In genomic region chr3:14204605-14205284, GRCh38 we compare ENCODE assay signal across 13 cellular contexts. TPM values are rescaled to one million over a fixed set of nuclear protein-coding genes. Genes with fewer than 3 reads are reported as not detected.
DNase-seq lines count a peak whose midpoint lies in the region; ATAC-seq and TF ChIP-seq lines count a peak whose summit lies in the region.
"Had no signal": no experiment of that assay in that cellular context is flagged by ENCODE, and none has a peak within 500 bp of the region (broad histone marks: within the 10 kb centered on the region; RNA-seq: fewer than 3 reads in every experiment).

No MANE protein-coding gene starts in this region.

- no peak overlapping the region for H3K4me3 Mint-ChIP-seq in activated T-cell treated with anti-CD3 and anti-CD28 coated beads, Interleukin-2, amount 50 U/mL, for 72 hours
- H3K4me3 Mint-ChIP-seq: CD4-positive, alpha-beta T cell had no signal

- no peak for TF ChIP-seq EP300 in gastroesophageal sphincter (IDR thresholded peaks at IDR 0.05)

- peaks cover 6% of the 10 kb centered on the region; the same call in 1 of the 2 replicates for H4K20me1 ChIP-seq in Karpas-422 (ENCODE audit: insufficient read depth, low read depth, low read length)

- no peaks in the 10 kb centered on the region for H3K9me2 ChIP-seq in Karpas-422 (replicated peaks; ENCODE audit: insufficient read depth, low read length)

- no peaks in the 10 kb centered on the region for H3K79me2 ChIP-seq in parathyroid adenoma
- H3K79me2 ChIP-seq in Karpas-422 (ENCODE audit: low read length) = no peaks in the 10 kb centered on the region

- peaks cover 0 to 7% of the 10 kb centered on the region in 2 donors for H3K36me3 ChIP-seq in gastroesophageal sphincter
- no peaks in the 10 kb centered on the region for H3K36me3 ChIP-seq in parathyroid adenoma (ENCODE audit: control insufficient read depth, insufficient read depth, low read length)
- H3K36me3 ChIP-seq in Karpas-422 (ENCODE audit: insufficient read depth, low read length) = peaks cover 1% of the 10 kb centered on the region; the same call in 1 of the 2 replicates

- no peaks in the 10 kb centered on the region for H3K27me3 Mint-ChIP-seq in activated T-cell treated with anti-CD3 and anti-CD28 coated beads, Interleukin-2, amount 50 U/mL, for 72 hours (ENCODE audit: low read depth)
- H3K27me3 Mint-ChIP-seq: CD4-positive, alpha-beta T cell had no signal

- no peak overlapping the region for H3K27ac Mint-ChIP-seq in activated T-cell treated with anti-CD3 and anti-CD28 coated beads, Interleukin-2, amount 50 U/mL, for 72 hours
- H3K27ac Mint-ChIP-seq: CD4-positive, alpha-beta T cell had no signal

- H3K4me1 ChIP-seq in gastroesophageal sphincter (peaks cover 0 to 34% (median 8%) of the 10 kb centered on the region in 3 donors), parathyroid adenoma (peaks cover 6% of the 10 kb centered on the region), Karpas-422 (ENCODE audit: low read length) (no peaks in the 10 kb centered on the region)

- peak overlapping the region; percentile 42 for H3K4me2 ChIP-seq in parathyroid adenoma (ENCODE audit: low read length)
- no peak overlapping the region for H3K4me2 ChIP-seq in Karpas-422 (ENCODE audit: low read depth, low read length, poor library complexity, severe bottlenecking)

- H3K36me3 Mint-ChIP-seq in activated T-cell treated with anti-CD3 and anti-CD28 coated beads, Interleukin-2, amount 50 U/mL, for 72 hours (ENCODE audit: insufficient read depth in 2 of 2) = peaks cover 0 to 3% of the 10 kb centered on the region in 2 donors

- peak overlapping the region in 3 of 4 donors; percentile 49 to 58 (median 58) for H3K27ac ChIP-seq in gastroesophageal sphincter
- peak overlapping the region; percentile 27 for H3K27ac ChIP-seq in parathyroid adenoma
- no peak overlapping the region for H3K27ac ChIP-seq in Karpas-422 (ENCODE audit: low read length)

- H3K9ac ChIP-seq in parathyroid adenoma = no peak overlapping the region
- H3K9ac ChIP-seq in Karpas-422 (ENCODE audit: low read length) = no peak overlapping the region

- no peaks in the 10 kb centered on the region for H3K9me3 ChIP-seq in gastroesophageal sphincter
- no peaks in the 10 kb centered on the region for H3K9me3 ChIP-seq in parathyroid adenoma (ENCODE audit: control insufficient read depth, low read length)
- H3K9me3 ChIP-seq in Karpas-422 (ENCODE audit: low read length) = no peaks in the 10 kb centered on the region

- no peaks in the 10 kb centered on the region for H3K4me1 Mint-ChIP-seq in activated T-cell treated with anti-CD3 and anti-CD28 coated beads, Interleukin-2, amount 50 U/mL, for 72 hours (ENCODE audit: low read depth)

- DNase-seq in GM03348 (ENCODE audit: low spot score) (peak; percentile 29), SKM-1 (lab: John Stamatoyannopoulos, UW; ENCODE audit: unreplicated experiment) (peak; percentile 53), Karpas-422 (no peak), iPS-NIHi11 (ENCODE audit: low spot score) (no peak)
- DNase-seq in activated T-cell treated with anti-CD3 and anti-CD28 coated beads, Interleukin-2, amount 50 U/mL, for 72 hours = no peak
- DNase-seq: activated CD4-positive, alpha-beta T cell treated with anti-CD3 and anti-CD28 coated beads, Interleukin-2, amount 50 U/mL, for 48 hours; CD4-positive, alpha-beta T cell; NCI-H1417; RPMI8226; substantia nigra had no signal

- H3K4me3 ChIP-seq in gastroesophageal sphincter (no peak overlapping the region), parathyroid adenoma (ENCODE audit: low read depth, low read length) (no peak overlapping the region), Karpas-422 (ENCODE audit: low read length) (no peak overlapping the region)

- H2AFZ ChIP-seq in parathyroid adenoma (peak overlapping the region; percentile 53), Karpas-422 (ENCODE audit: low read length) (no peak overlapping the region)

- no peak for TF ChIP-seq POLR2A in gastroesophageal sphincter (IDR thresholded peaks at IDR 0.05)

- WGBS in gastroesophageal sphincter (ENCODE audit: low coverage in 1 of 2), 2 donors = 59 to 64% methylated on average over 7 to 10 of the region's 10 CpGs

- TF ChIP-seq CTCF in gastroesophageal sphincter (IDR thresholded peaks at IDR 0.05) = no peak
- no peak for TF ChIP-seq CTCF in parathyroid adenoma (IDR thresholded peaks at IDR 0.05)

- ATAC-seq in gastroesophageal sphincter = peak; percentile 86
- no peak for ATAC-seq in GM19351 (IDR thresholded peaks at IDR 0.05; ENCODE audit: unreplicated experiment)
- no peak for ATAC-seq in activated T-cell treated with anti-CD3 and anti-CD28 coated beads, Interleukin-2, amount 50 U/mL, for 72 hours (replicated peaks in 1 of 2)

- no peaks in the 10 kb centered on the region for H3K27me3 ChIP-seq in gastroesophageal sphincter
- no peaks in the 10 kb centered on the region for H3K27me3 ChIP-seq in parathyroid adenoma (ENCODE audit: control insufficient read depth, insufficient read depth, low read length)
- no peaks in the 10 kb centered on the region for H3K27me3 ChIP-seq in Karpas-422 (ENCODE audit: low read length)

- H3K9me3 Mint-ChIP-seq in activated T-cell treated with anti-CD3 and anti-CD28 coated beads, Interleukin-2, amount 50 U/mL, for 72 hours = no peaks in the 10 kb centered on the region
- H3K9me3 Mint-ChIP-seq: CD4-positive, alpha-beta T cell had no signal

RNA-seq across cellular contexts. Expression of gene LSM3, which starts 26.1 kb away (rescaled TPM):
- 10 to 100 TPM in 3 of 4 donors, 1 to 10 TPM in 1; 7.9 to 15.6 (median 12.7) TPM for total RNA-seq in gastroesophageal sphincter
- total RNA-seq in activated T-cell treated with anti-CD3 and anti-CD28 coated beads, Interleukin-2, amount 50 U/mL, for 72 hours = 10 to 100 TPM; 12.4 to 14.3 TPM
- 13.8 and 14.2 TPM in 2 replicates for total RNA-seq in Karpas-422 (2014; rRNA removed; shearing (Covaris generic); ENCODE audit: low replicate concordance)

RNA-seq across cellular contexts. Expression of gene XPC, which starts 26.3 kb away (rescaled TPM):
- 10 to 100 TPM; 27.6 to 73.0 (median 34.4) TPM for total RNA-seq in gastroesophageal sphincter
- 10 to 100 TPM; 48.4 to 61.0 TPM for total RNA-seq in activated T-cell treated with anti-CD3 and anti-CD28 coated beads, Interleukin-2, amount 50 U/mL, for 72 hours
- total RNA-seq in Karpas-422 (2014; rRNA removed; shearing (Covaris generic); ENCODE audit: low replicate concordance) = 30.3 and 38.0 TPM in 2 replicates

Comparison
In these comparisons a context has a peak if more than half of its experiments do, and no peak if none do; other contexts are left out.
1. DNase-seq: peak in GM03348 (single experiment) and SKM-1 (single experiment); none in activated T-cell treated with anti-CD3 and anti-CD28 coated beads, Interleukin-2, amount 50 U/mL, for 72 hours (0 of 2), Karpas-422 (single experiment) and iPS-NIHi11 (single experiment).